19 cellular contexts compared by ENCODE assay signal in genomic region chr13:108777421-108778420, GRCh38.
DNase-seq lines count a peak whose midpoint lies in the region; ATAC-seq and TF ChIP-seq lines count a peak whose summit lies in the region.
"Had no signal": no experiment of that assay in that cellular context is flagged by ENCODE, and none has a peak within 500 bp of the region (broad histone marks: within the 10 kb centered on the region; RNA-seq: fewer than 3 reads in every experiment).

No MANE protein-coding gene starts in this region.

- peak overlapping the region; percentile 90 for H3K27ac ChIP-seq in HUES48 (ENCODE audit: low read depth, low read length)
- H3K27ac ChIP-seq: Peyer's patch, uterus had no signal

- H3K4me3 ChIP-seq in HUES48 (ENCODE audit: low read depth, low read length) (no peak overlapping the region), astrocyte of the spinal cord (ENCODE audit: low read depth, low read length) (no peak overlapping the region)
- H3K4me3 ChIP-seq: Peyer's patch, uterus had no signal

- ATAC-seq in stimulated activated naive CD8-positive, alpha-beta T cell treated with anti-CD3 and anti-CD28 coated beads, Interleukin-15, Interleukin-2, amounts not matched to agents 100 U/mL and 50 U/mL, for 24 hours, result no peak
- ATAC-seq: activated naive CD4-positive, alpha-beta T cell treated with anti-CD3 and anti-CD28 coated beads, Interleukin-2, amount 50 U/mL, for 72 hours; stimulated activated memory B cell treated with anti-CD40 and anti-IgM and Interleukin-4, amounts not matched to agents 10 μg/mL and 1 μg/mL and 100 μg/mL, for 72 hours had no signal

- peaks cover 2% of the 10 kb centered on the region; the same call in 1 of the 2 replicates for H3K9me3 ChIP-seq in HUES48 (ENCODE audit: control insufficient read depth, insufficient read depth, low read length)
- H3K9me3 ChIP-seq: Peyer's patch, uterus had no signal

- H3K36me3 ChIP-seq in HUES48 (ENCODE audit: control insufficient read depth, insufficient read depth, low read length), result no peaks in the 10 kb centered on the region
- H3K36me3 ChIP-seq: Peyer's patch, uterus had no signal

- H3K9ac ChIP-seq in HUES48 (ENCODE audit: low read depth, low read length), result no peak overlapping the region

- DNase-seq in A172 (ENCODE audit: low spot score), result peak; percentile 36
- DNase-seq in astrocyte of the spinal cord (ENCODE audit: low read depth, low spot score), result peak; percentile 97
- peak; percentile 93 for DNase-seq in islet precursor cell
- no peak for DNase-seq in HuH-7 (ENCODE audit: low spot score)
- no peak for DNase-seq in anterior cingulate cortex (lab: John Stamatoyannopoulos, UW)
- no peak for DNase-seq in stimulated activated naive CD8-positive, alpha-beta T cell treated with anti-CD3 and anti-CD28 coated beads, Interleukin-15, Interleukin-2, amounts not matched to agents 100 U/mL and 50 U/mL, for 24 hours
- no peak for DNase-seq in occipital lobe (lab: John Stamatoyannopoulos, UW)
- DNase-seq: activated CD4-positive, alpha-beta T cell treated with anti-CD3 and anti-CD28 coated beads for 1 hour; CD8-positive, alpha-beta memory T cell; GF-D8; head of caudate nucleus; NCI-H1694 treated with DMSO at 0.1 percent for 48 hours; NCI-H510A; Peyer's patch; T-helper 1 cell; uterus had no signal

- peaks cover 5% of the 10 kb centered on the region; the same call in 1 of the 2 replicates for H3K4me1 ChIP-seq in HUES48 (ENCODE audit: control insufficient read depth, insufficient read depth, low read length)
- H3K4me1 ChIP-seq: Peyer's patch, uterus had no signal

- TF ChIP-seq CTCF in astrocyte of the spinal cord (IDR thresholded peaks at IDR 0.05; ENCODE audit: low read depth, low read length), result no peak

- no peaks in the 10 kb centered on the region for H3K27me3 ChIP-seq in HUES48 (ENCODE audit: control insufficient read depth, insufficient read depth, low read length)
- H3K27me3 ChIP-seq: Peyer's patch, uterus had no signal

- in situ Hi-C loops in astrocyte of the spinal cord (cut with HindIII; ENCODE audit: low sequenced_read_pairs), result no loop called here

Comparison
In these comparisons a context has a peak if more than half of its experiments do, and no peak if none do; other contexts are left out.
1. DNase-seq: peak in A172 (single experiment), astrocyte of the spinal cord (single experiment) and islet precursor cell (single experiment); none in HuH-7 (single experiment), anterior cingulate cortex (0 of 58), stimulated activated naive CD8-positive, alpha-beta T cell treated with anti-CD3 and anti-CD28 coated beads, Interleukin-15, Interleukin-2, amounts not matched to agents 100 U/mL and 50 U/mL, for 24 hours (single experiment) and occipital lobe (single experiment).